In the genomic region with DNA sequence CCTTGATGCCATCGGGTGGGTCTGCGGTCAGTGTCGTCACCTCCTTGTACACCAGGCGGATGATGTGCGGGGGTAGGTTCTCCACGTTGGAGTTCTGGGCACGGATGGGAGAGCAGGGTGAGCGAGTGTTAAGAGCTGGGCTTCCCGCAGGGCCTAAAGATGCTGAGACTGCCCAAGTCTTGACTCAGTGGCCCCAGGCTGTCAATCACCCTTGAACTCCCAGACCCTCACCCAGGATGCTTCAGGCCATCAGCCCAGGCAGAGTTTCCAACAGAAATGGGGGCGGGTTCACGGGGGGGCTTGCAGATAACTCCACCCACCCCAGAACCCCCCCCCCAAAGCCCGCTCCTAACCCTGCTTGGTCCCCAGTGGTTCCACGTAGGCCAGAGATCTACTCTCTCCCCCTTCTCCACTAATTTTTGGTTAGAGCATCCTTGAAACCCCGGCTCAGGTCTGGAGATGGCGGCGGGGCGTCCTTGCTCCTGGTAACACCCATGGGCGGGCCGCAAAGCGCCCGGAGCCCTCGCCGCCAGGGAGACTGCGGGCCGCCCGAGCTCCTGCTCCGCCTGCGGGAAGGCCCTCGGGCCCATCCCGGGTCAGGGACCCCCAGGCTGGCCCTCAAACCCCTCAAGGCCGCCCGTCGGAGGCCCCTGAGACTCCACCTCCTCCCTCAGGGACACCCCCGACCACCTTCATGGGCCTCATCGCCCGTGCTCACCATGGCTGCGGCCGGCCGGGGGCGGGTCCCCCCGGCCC, we compare ENCODE assay signal across 8 cellular contexts. TPM values are rescaled to one million over a fixed set of nuclear protein-coding genes. Genes with fewer than 3 reads are reported as not detected.
A peak's percentile ranks its signal among the peaks of the same experiment; 100 is the strongest.
DNase-seq lines count a peak whose midpoint lies in the region; ATAC-seq and TF ChIP-seq lines count a peak whose summit lies in the region.

No MANE protein-coding gene starts in this region.

- TF ChIP-seq CTCF in brain microvascular endothelial cell (IDR thresholded peaks at IDR 0.05; ENCODE audit: low read depth, low read length, missing control alignments), result no peak
- no peak for TF ChIP-seq CTCF in kidney epithelial cell (IDR thresholded peaks at IDR 0.05; ENCODE audit: insufficient read depth, low read length, poor library complexity, severe bottlenecking)

- H3K27me3 ChIP-seq in brain microvascular endothelial cell (replicated peaks) (no peaks in the 10 kb centered on the region), kidney epithelial cell (ENCODE audit: control insufficient read depth, insufficient read depth, low read length) (no peaks in the 10 kb centered on the region)

- H3K27ac Mint-ChIP-seq in stimulated activated naive B cell treated with anti-CD40 and anti-IgM and Interleukin-4, amounts not matched to agents 10 μg/mL and 1 μg/mL and 100 μg/mL, for 72 hours, result peak overlapping the region; percentile 100

- H3K27ac ChIP-seq in brain microvascular endothelial cell, result peak overlapping the region; percentile 93

- in situ Hi-C loops in brain microvascular endothelial cell (cut with HindIII; ENCODE audit: low pct_ligation_motif_present, low sequenced_read_pairs), result no loop called here

- H3K4me1 Mint-ChIP-seq in stimulated activated naive B cell treated with anti-CD40 and anti-IgM and Interleukin-4, amounts not matched to agents 10 μg/mL and 1 μg/mL and 100 μg/mL, for 72 hours, result peaks cover 22 to 36% of the 10 kb centered on the region in 2 donors

- peak overlapping the region; percentile 96 for H3K4me3 Mint-ChIP-seq in stimulated activated naive B cell treated with anti-CD40 and anti-IgM and Interleukin-4, amounts not matched to agents 10 μg/mL and 1 μg/mL and 100 μg/mL, for 72 hours

- peaks cover 22 to 36% of the 10 kb centered on the region in 2 donors for H3K36me3 Mint-ChIP-seq in stimulated activated naive B cell treated with anti-CD40 and anti-IgM and Interleukin-4, amounts not matched to agents 10 μg/mL and 1 μg/mL and 100 μg/mL, for 72 hours

- ATAC-seq in GM21528 (IDR thresholded peaks at IDR 0.05; ENCODE audit: low FRiP score, unreplicated experiment), result peak; percentile 27
- peak; percentile 11 for ATAC-seq in stimulated activated naive B cell treated with anti-CD40 and anti-IgM and Interleukin-4, amounts not matched to agents 10 μg/mL and 1 μg/mL and 100 μg/mL, for 72 hours (replicated peaks)

- H3K27me3 Mint-ChIP-seq in stimulated activated naive B cell treated with anti-CD40 and anti-IgM and Interleukin-4, amounts not matched to agents 10 μg/mL and 1 μg/mL and 100 μg/mL, for 72 hours, result no peaks in the 10 kb centered on the region

- H3K4me3 ChIP-seq in brain microvascular endothelial cell (ENCODE audit: low read depth, low read length) (peak overlapping the region; percentile 83), kidney epithelial cell (ENCODE audit: low read depth, low read length) (peak overlapping the region; percentile 92)

- DNase-seq in Daoy (ENCODE audit: low read depth), result peak; percentile 37
- DNase-seq in NCI-H69 (lab: John Stamatoyannopoulos, UW), result peak; percentile 62
- no peak for DNase-seq in brain microvascular endothelial cell
- no peak for DNase-seq in kidney epithelial cell (ENCODE audit: low read depth)
- DNase-seq in stimulated activated naive B cell treated with anti-CD40 and anti-IgM and Interleukin-4, amounts not matched to agents 10 μg/mL and 1 μg/mL and 100 μg/mL, for 72 hours, result no peak
- no peak for DNase-seq in NCI-H1930 (lab: John Stamatoyannopoulos, UW)
- no peak for DNase-seq in Kasumi-1 (lab: John Stamatoyannopoulos, UW)

- peaks cover 4 to 11% of the 10 kb centered on the region in 2 donors for H3K9me3 Mint-ChIP-seq in stimulated activated naive B cell treated with anti-CD40 and anti-IgM and Interleukin-4, amounts not matched to agents 10 μg/mL and 1 μg/mL and 100 μg/mL, for 72 hours

- peaks cover 23% of the 10 kb centered on the region for H3K36me3 ChIP-seq in brain microvascular endothelial cell (replicated peaks)
- peaks cover 1% of the 10 kb centered on the region for H3K36me3 ChIP-seq in kidney epithelial cell (ENCODE audit: control insufficient read depth, insufficient read depth, low read length)

RNA-seq across cellular contexts. Expression of a gene that starts 0.5 kb away (rescaled TPM):
- 317 and 338 TPM in 2 replicates for total RNA-seq in Daoy (2014; rRNA removed; shearing (Covaris generic))
- 53.4 and 53.6 TPM in 2 replicates for total RNA-seq in kidney epithelial cell

RNA-seq across cellular contexts. Expression of a gene that starts 21.3 kb away (rescaled TPM):
- total RNA-seq in Daoy (2014; rRNA removed; shearing (Covaris generic)), result 633 and 816 TPM in 2 replicates
- total RNA-seq in kidney epithelial cell, result 630 and 742 TPM in 2 replicates

RNA-seq across cellular contexts. Expression of a gene that starts 23.0 kb away (rescaled TPM):
- 3.3 and 3.9 TPM in 2 replicates for total RNA-seq in Daoy (2014; rRNA removed; shearing (Covaris generic))
- 1.4 and 4.1 TPM in 2 replicates for total RNA-seq in kidney epithelial cell

RNA-seq across cellular contexts. Expression of a gene that starts 30.4 kb away (rescaled TPM):
- not detected in 2 replicates for total RNA-seq in Daoy (2014; rRNA removed; shearing (Covaris generic))
- total RNA-seq in kidney epithelial cell, result not detected in 2 replicates

RNA-seq across cellular contexts. Expression of a gene that starts 36.1 kb away (rescaled TPM):
- total RNA-seq in Daoy (2014; rRNA removed; shearing (Covaris generic)), result not detected in 2 replicates
- not detected in 2 replicates for total RNA-seq in kidney epithelial cell

Comparison
In these comparisons a context has a peak if more than half of its experiments do, and no peak if none do; other contexts are left out.
1. DNase-seq: peak in Daoy (single experiment) and NCI-H69 (single experiment); none in brain microvascular endothelial cell (single experiment), kidney epithelial cell (single experiment), stimulated activated naive B cell treated with anti-CD40 and anti-IgM and Interleukin-4, amounts not matched to agents 10 μg/mL and 1 μg/mL and 100 μg/mL, for 72 hours (single experiment), NCI-H1930 (0 of 2) and Kasumi-1 (0 of 2).